ENCODE assay signal across 11 cellular contexts in genomic region chr16:3083408-3083807, GRCh38. TPM values are rescaled to one million over a fixed set of nuclear protein-coding genes. Genes with fewer than 3 reads are reported as not detected.
A peak's percentile ranks its signal among the peaks of the same experiment; 100 is the strongest.
DNase-seq lines count a peak whose midpoint lies in the region; ATAC-seq, FAIRE-seq and TF ChIP-seq lines count a peak whose summit lies in the region.
"Not testable (repeated sequence)": the region's sequence is repeated elsewhere in the genome, so short reads cannot be mapped to it uniquely, and the experiment has no call there.
"Had no signal": no experiment of that assay in that cellular context is flagged by ENCODE, and none has a peak within 500 bp of the region (broad histone marks: within the 10 kb centered on the region; RNA-seq: fewer than 3 reads in every experiment).

No MANE protein-coding gene starts in this region.

- not testable (repeated sequence) for H3K27me3 ChIP-seq in DND-41 (ENCODE audit: insufficient read depth, low read length, poor library complexity); spleen (replicated peaks in 1 of 7)

- not testable (repeated sequence) for H3K79me2 ChIP-seq in DND-41 (ENCODE audit: insufficient read depth, low read length)

- H3K9ac ChIP-seq in DND-41 (ENCODE audit: low read depth, low read length); kidney (ENCODE audit: low read length in 2 of 2): not testable (repeated sequence)

- peak overlapping the region; percentile 76 for H3K27ac Mint-ChIP-seq in activated CD4-positive, alpha-beta T cell treated with anti-CD3 and anti-CD28 coated beads, Interleukin-2, amount 10 ng/mL, durations not matched to agents 24 days and 14 days
- H3K27ac Mint-ChIP-seq in activated T-cell treated with anti-CD3 and anti-CD28 coated beads, Interleukin-2, amount 50 U/mL, for 72 hours: peak overlapping the region; percentile 72
- H3K27ac Mint-ChIP-seq in activated naive CD4-positive, alpha-beta T cell treated with anti-CD3 and anti-CD28 coated beads, Interleukin-2, amount 50 U/mL, for 24 hours: peak overlapping the region; percentile 14

- H3K4me1 Mint-ChIP-seq in activated CD4-positive, alpha-beta T cell treated with anti-CD3 and anti-CD28 coated beads, Interleukin-2, amount 10 ng/mL, durations not matched to agents 24 days and 14 days: peaks cover 48% of the 10 kb centered on the region
- H3K4me1 Mint-ChIP-seq in activated T-cell treated with anti-CD3 and anti-CD28 coated beads, Interleukin-2, amount 50 U/mL, for 72 hours (ENCODE audit: low read depth): peaks cover 61% of the 10 kb centered on the region
- peaks cover 57% of the 10 kb centered on the region for H3K4me1 Mint-ChIP-seq in activated naive CD4-positive, alpha-beta T cell treated with anti-CD3 and anti-CD28 coated beads, Interleukin-2, amount 50 U/mL, for 24 hours

- WGBS in spleen, 5 donors: 87 to 98% (median 95%) methylated on average over 7 to 8 of the region's 8 CpGs

- H3K4me1 ChIP-seq in DND-41 (ENCODE audit: insufficient read depth, low read length): peaks cover 21% of the 10 kb centered on the region
- not testable (repeated sequence) for H3K4me1 ChIP-seq in kidney (ENCODE audit: control insufficient read depth in 1 of 2, insufficient read depth in 1 of 2, low read depth in 1 of 2, low read length in 2 of 2)
- peaks cover 4 to 61% (median 27%) of the 10 kb centered on the region in 6 donors for H3K4me1 ChIP-seq in spleen

- not testable (repeated sequence) for H3K27me3 Mint-ChIP-seq in activated CD4-positive, alpha-beta T cell treated with anti-CD3 and anti-CD28 coated beads, Interleukin-2, amount 10 ng/mL, durations not matched to agents 24 days and 14 days; activated T-cell treated with anti-CD3 and anti-CD28 coated beads, Interleukin-2, amount 50 U/mL, for 72 hours (ENCODE audit: low read depth); activated naive CD4-positive, alpha-beta T cell treated with anti-CD3 and anti-CD28 coated beads, Interleukin-2, amount 50 U/mL, for 24 hours

- H3K4me2 ChIP-seq in DND-41 (ENCODE audit: insufficient read depth, low read length): not testable (repeated sequence)

- intact Hi-C loops in activated CD4-positive, alpha-beta T cell treated with anti-CD3 and anti-CD28 coated beads, Interleukin-2, amount 10 ng/mL, durations not matched to agents 24 days and 14 days (cut with micrococcal nuclease); kidney (cut with DNase I); spleen (cut with DNase I; ENCODE audit: low total_unique reads): not testable (repeated sequence)

- not testable (repeated sequence) for DNase-seq in DND-41; activated CD4-positive, alpha-beta T cell treated with anti-CD3 and anti-CD28 coated beads, Interleukin-2, amount 10 ng/mL, durations not matched to agents 24 days and 14 days; activated T-cell treated with anti-CD3 and anti-CD28 coated beads, Interleukin-2, amount 50 U/mL, for 72 hours
- DNase-seq in kidney (peak; percentile 45), spleen (peak; percentile 39)

- H3K9me3 Mint-ChIP-seq in activated CD4-positive, alpha-beta T cell treated with anti-CD3 and anti-CD28 coated beads, Interleukin-2, amount 10 ng/mL, durations not matched to agents 24 days and 14 days: peaks cover 11% of the 10 kb centered on the region
- not testable (repeated sequence) for H3K9me3 Mint-ChIP-seq in activated T-cell treated with anti-CD3 and anti-CD28 coated beads, Interleukin-2, amount 50 U/mL, for 72 hours; activated naive CD4-positive, alpha-beta T cell treated with anti-CD3 and anti-CD28 coated beads, Interleukin-2, amount 50 U/mL, for 24 hours

- not testable (repeated sequence) for FAIRE-seq in kidney (lab: Jason Lieb, UNC)

- H2AFZ ChIP-seq in DND-41 (ENCODE audit: low read depth, low read length): not testable (repeated sequence)

- TF ChIP-seq CTCF in DND-41 (IDR thresholded peaks at IDR 0.05; ENCODE audit: borderline replicate concordance, extremely low read depth, low read length, poor library complexity, severe bottlenecking); kidney (IDR thresholded peaks at IDR 0.05; ENCODE audit: borderline replicate concordance, extremely low read depth, insufficient read depth); spleen (IDR thresholded peaks at IDR 0.05 in 8 of 11, conservative IDR thresholded peaks at IDR 0.05 in 3 of 11): not testable (repeated sequence)

- not testable (repeated sequence) for TF ChIP-seq POLR2A in spleen (IDR thresholded peaks at IDR 0.05)

- peaks cover 32% of the 10 kb centered on the region for H3K36me3 Mint-ChIP-seq in activated CD4-positive, alpha-beta T cell treated with anti-CD3 and anti-CD28 coated beads, Interleukin-2, amount 10 ng/mL, durations not matched to agents 24 days and 14 days (ENCODE audit: low read depth)
- H3K36me3 Mint-ChIP-seq in activated T-cell treated with anti-CD3 and anti-CD28 coated beads, Interleukin-2, amount 50 U/mL, for 72 hours (ENCODE audit: insufficient read depth in 2 of 2): peaks cover 10 to 21% of the 10 kb centered on the region in 2 donors
- not testable (repeated sequence) for H3K36me3 Mint-ChIP-seq in activated naive CD4-positive, alpha-beta T cell treated with anti-CD3 and anti-CD28 coated beads, Interleukin-2, amount 50 U/mL, for 24 hours

- H3K27ac ChIP-seq in DND-41 (ENCODE audit: low read length): peak overlapping the region; percentile 50
- H3K27ac ChIP-seq in kidney (ENCODE audit: low read depth in 2 of 2, low read length in 2 of 2); spleen: not testable (repeated sequence)

- H3K4me3 ChIP-seq in DND-41 (ENCODE audit: low read depth in 1 of 2, low read length in 2 of 2); kidney (ENCODE audit: low read length in 2 of 2); spleen: not testable (repeated sequence)

- ATAC-seq in DND-41 (ENCODE audit: insufficient read depth, low read depth): not testable (repeated sequence)
- ATAC-seq in activated T-cell treated with anti-CD3 and anti-CD28 coated beads, Interleukin-2, amount 50 U/mL, for 72 hours (replicated peaks in 1 of 2): peak in 1 of 2 donors; percentile 8

- H3K36me3 ChIP-seq in DND-41 (ENCODE audit: insufficient read depth, low read length); kidney (ENCODE audit: control insufficient read depth in 1 of 2, insufficient read depth in 2 of 2, low read length in 2 of 2); spleen: not testable (repeated sequence)

- not testable (repeated sequence) for H3K9me3 ChIP-seq in DND-41 (ENCODE audit: insufficient read depth, low read length, severe bottlenecking); kidney (ENCODE audit: control insufficient read depth in 1 of 2, low read length in 2 of 2); spleen

- H4K20me1 ChIP-seq in DND-41 (ENCODE audit: insufficient read depth, low read length): not testable (repeated sequence)

- H3K4me3 Mint-ChIP-seq in activated CD4-positive, alpha-beta T cell treated with anti-CD3 and anti-CD28 coated beads, Interleukin-2, amount 10 ng/mL, durations not matched to agents 24 days and 14 days; activated T-cell treated with anti-CD3 and anti-CD28 coated beads, Interleukin-2, amount 50 U/mL, for 72 hours; activated naive CD4-positive, alpha-beta T cell treated with anti-CD3 and anti-CD28 coated beads, Interleukin-2, amount 50 U/mL, for 24 hours: not testable (repeated sequence)

RNA-seq across cellular contexts. Expression of gene ZSCAN10, which starts 15.7 kb away (rescaled TPM):
- not detected in 2 replicates for total RNA-seq in activated CD4-positive, alpha-beta T cell treated with anti-CD3 and anti-CD28 coated beads, Interleukin-2, amount 10 ng/mL, durations not matched to agents 24 days and 14 days
- under 1 TPM; 0.28 to 0.48 TPM for total RNA-seq in activated T-cell treated with anti-CD3 and anti-CD28 coated beads, Interleukin-2, amount 50 U/mL, for 72 hours
- total RNA-seq in kidney (not detected), spleen (under 1 TPM in 1 of 7 donors, not detected in 6; 0.85 TPM)
- polyA plus RNA-seq in kidney (ENCODE audit: insufficient read depth, low read depth, low replicate concordance) (not detected), spleen (under 1 TPM in 2 of 3 donors, not detected in 1; 0.02 to 0.06 TPM)
- total RNA-seq: Calu3, HFFc6 had no signal
- polyA plus RNA-seq: CD14-positive monocyte had no signal

RNA-seq across cellular contexts. Expression of gene IL32, which starts 18.0 kb away (rescaled TPM):
- total RNA-seq in activated CD4-positive, alpha-beta T cell treated with anti-CD3 and anti-CD28 coated beads, Interleukin-2, amount 10 ng/mL, durations not matched to agents 24 days and 14 days: 918 and 934 TPM in 2 replicates
- total RNA-seq in activated T-cell treated with anti-CD3 and anti-CD28 coated beads, Interleukin-2, amount 50 U/mL, for 72 hours: 1,000 to 10,000 TPM; 1,427 to 2,251 TPM
- total RNA-seq in kidney (181 TPM), spleen (100 to 1,000 TPM; 171 to 414 (median 309) TPM)
- polyA plus RNA-seq in kidney (ENCODE audit: insufficient read depth, low read depth, low replicate concordance) (495 TPM), spleen (100 to 1,000 TPM; 256 to 624 (median 277) TPM)

RNA-seq across cellular contexts. Expression of gene ZNF205, which starts 29.0 kb away (rescaled TPM):
- 0.21 and 0.47 TPM in 2 replicates for total RNA-seq in activated CD4-positive, alpha-beta T cell treated with anti-CD3 and anti-CD28 coated beads, Interleukin-2, amount 10 ng/mL, durations not matched to agents 24 days and 14 days
- under 1 TPM; 0.12 to 0.28 TPM for total RNA-seq in activated T-cell treated with anti-CD3 and anti-CD28 coated beads, Interleukin-2, amount 50 U/mL, for 72 hours
- 12.7 TPM for total RNA-seq in kidney
- 14.1 TPM for polyA plus RNA-seq in kidney (ENCODE audit: insufficient read depth, low read depth, low replicate concordance)
- 10 to 100 TPM in 1 of 7 donors, 1 to 10 TPM in 6; 4.1 to 10.4 (median 5.3) TPM for total RNA-seq in spleen
- 10 to 100 TPM in 1 of 3 donors, 1 to 10 TPM in 2; 3.5 to 14.2 (median 6.9) TPM for polyA plus RNA-seq in spleen
- total RNA-seq: CD4-positive, alpha-beta T cell had no signal

RNA-seq across cellular contexts. Expression of gene MMP25, which starts 37.0 kb away (rescaled TPM):
- total RNA-seq in activated CD4-positive, alpha-beta T cell treated with anti-CD3 and anti-CD28 coated beads, Interleukin-2, amount 10 ng/mL, durations not matched to agents 24 days and 14 days: 8.1 and 10.2 TPM in 2 replicates
- 1 to 10 TPM; 2.3 to 5.2 TPM for total RNA-seq in activated T-cell treated with anti-CD3 and anti-CD28 coated beads, Interleukin-2, amount 50 U/mL, for 72 hours
- 1.7 TPM for total RNA-seq in kidney
- polyA plus RNA-seq in kidney (ENCODE audit: insufficient read depth, low read depth, low replicate concordance): 0.65 TPM
- total RNA-seq in spleen: 100 to 1,000 TPM in 4 of 7 donors, 10 to 100 TPM in 3; 24.3 to 282 (median 113) TPM
- polyA plus RNA-seq in spleen: 10 to 100 TPM in 2 of 3 donors, 1 to 10 TPM in 1; 2.7 to 45.0 (median 41.9) TPM

RNA-seq across cellular contexts. Expression of gene BICDL2, which starts 46.7 kb away (rescaled TPM):
- total RNA-seq in activated CD4-positive, alpha-beta T cell treated with anti-CD3 and anti-CD28 coated beads, Interleukin-2, amount 10 ng/mL, durations not matched to agents 24 days and 14 days: 0.43 and 0.63 TPM in 2 replicates
- total RNA-seq in activated T-cell treated with anti-CD3 and anti-CD28 coated beads, Interleukin-2, amount 50 U/mL, for 72 hours: under 1 TPM in 1 of 2 donors, not detected in 1; 0.30 TPM
- total RNA-seq in kidney (12.1 TPM), spleen (under 1 TPM in 4 of 7 donors, not detected in 3; 0.30 to 0.77 (median 0.32) TPM)
- polyA plus RNA-seq in kidney (ENCODE audit: insufficient read depth, low read depth, low replicate concordance) (2.9 TPM), spleen (under 1 TPM; 0.03 to 0.22 (median 0.15) TPM)
- total RNA-seq: CD4-positive, alpha-beta T cell; HFFc6 had no signal
- polyA plus RNA-seq: A549, CD14-positive monocyte had no signal

Comparison
In these comparisons a context has a peak if more than half of its experiments do, and no peak if none do; other contexts are left out.
1. H3K27ac Mint-ChIP-seq: peak in every context shown above with its lines; median percentile 76 in activated CD4-positive, alpha-beta T cell treated with anti-CD3 and anti-CD28 coated beads, Interleukin-2, amount 10 ng/mL, durations not matched to agents 24 days and 14 days; 72 in activated T-cell treated with anti-CD3 and anti-CD28 coated beads, Interleukin-2, amount 50 U/mL, for 72 hours; 14 in activated naive CD4-positive, alpha-beta T cell treated with anti-CD3 and anti-CD28 coated beads, Interleukin-2, amount 50 U/mL, for 24 hours.